In genomic region chr5:78633710-78634109, GRCh38 we compare ENCODE assay signal across 18 cellular contexts. TPM values are rescaled to one million over a fixed set of nuclear protein-coding genes. Genes with fewer than 3 reads are reported as not detected.
DNase-seq lines count a peak whose midpoint lies in the region; ATAC-seq, FAIRE-seq and TF ChIP-seq lines count a peak whose summit lies in the region.
"Had no signal": no experiment of that assay in that cellular context is flagged by ENCODE, and none has a peak within 500 bp of the region (broad histone marks: within the 10 kb centered on the region; RNA-seq: fewer than 3 reads in every experiment).

No MANE protein-coding gene starts in this region.

- H3K4me3 ChIP-seq in H1 (ENCODE audit: extremely low read depth in 1 of 4, insufficient read depth in 2 of 4, low read depth in 3 of 4, low read length in 4 of 4) = no peak overlapping the region
- H3K4me3 ChIP-seq: right atrium auricular region had no signal

- H3K9me3 ChIP-seq in H1 (ENCODE audit: insufficient read depth in 2 of 2, low read depth in 1 of 2, low read length in 1 of 2) (no peaks in the 10 kb centered on the region), H9 (ENCODE audit: control insufficient read depth, low read depth, low read length) (no peaks in the 10 kb centered on the region)
- H3K9me3 ChIP-seq: right atrium auricular region had no signal

- no peak overlapping the region for H2BK15ac ChIP-seq in H1 (ENCODE audit: low read length)
- H2BK15ac ChIP-seq in H9 (ENCODE audit: low read depth, low read length) = no peak overlapping the region

- H3K23ac ChIP-seq in H1 (ENCODE audit: insufficient read length) (no peak overlapping the region), H9 (ENCODE audit: insufficient read length, low read depth, low read length) (no peak overlapping the region)

- TF ChIP-seq POLR2A in H1 (IDR thresholded peaks at IDR 0.05; ENCODE audit: control extremely low read depth in 1 of 2, low read depth in 2 of 2, low read length in 2 of 2) = no peak

- H3K18ac ChIP-seq in H1 (ENCODE audit: extremely low read depth, low read length) (no peak overlapping the region), H9 (ENCODE audit: insufficient read length, low read depth, low read length) (no peak overlapping the region)

- H4K8ac ChIP-seq in H1 (ENCODE audit: extremely low read depth, insufficient read depth, low read length) = no peak overlapping the region
- H4K8ac ChIP-seq in H9 (replicated peaks; ENCODE audit: insufficient read length, low read depth, low read length) = no peak overlapping the region

- CTCF ChIA-PET in H1 (lab: Charles Lee; ENCODE audit: partially characterized antibody) = interaction anchor here (1.6 to 2.9 kb wide), 4 partner anchors 12 to 100 kb away, joined by 6 to 14 read pairs (median 11); no protein-coding TSS in a partner anchor

- no peak for ATAC-seq in GM18520 (IDR thresholded peaks at IDR 0.05; ENCODE audit: unreplicated experiment)
- ATAC-seq: activated T-helper 17 cell treated with anti-CD3 and anti-CD28 coated beads, Interleukin-2, amount 50 U/mL, for 72 hours had no signal

- H3K4ac ChIP-seq in H1 (replicated peaks; ENCODE audit: insufficient read length, low read depth, low read length) (no peak overlapping the region), H9 (ENCODE audit: low read depth, low read length) (no peak overlapping the region)

- no peak for TF ChIP-seq RAD21 in H1 (IDR thresholded peaks at IDR 0.05 in 1 of 2, conservative IDR thresholded peaks at IDR 0.05 in 1 of 2; ENCODE audit: low read depth in 2 of 2, low read length in 2 of 2)

- H3K79me2 ChIP-seq in H1 (ENCODE audit: control insufficient read depth in 1 of 2, insufficient read depth in 2 of 2, low read length in 2 of 2) (peaks cover 0 to 85% of the 10 kb centered on the region in 2 experiments; a peak in 3 of 4 replicates), H9 (ENCODE audit: insufficient read depth, low read length) (peaks cover 34% of the 10 kb centered on the region)

- WGBS in H1 (ENCODE audit: extremely low coverage in 1 of 2, insufficient coverage in 1 of 2, insufficient read length in 1 of 2, insufficient replicate concordance in 2 of 2, low coverage in 1 of 2, low lambda C conversion rate in 2 of 2, missing lambda C conversion rate in 1 of 2), 2 experiments = 79% methylated on average over 2 of the region's 2 CpGs; no CpG with 5 or more reads in 1 of the 2 experiments
- no CpG with 5 or more reads among the region's 2 CpGs for WGBS in H9 (ENCODE audit: extremely low coverage, insufficient read length, low lambda C conversion rate)

- H3K4me2 ChIP-seq in H1 (ENCODE audit: insufficient read depth in 1 of 2, low read depth in 2 of 2, low read length in 2 of 2) (no peak overlapping the region), H9 (ENCODE audit: insufficient read depth, insufficient read length, low read length) (no peak overlapping the region)

- peaks cover 52% of the 10 kb centered on the region for H3K36me3 Mint-ChIP-seq in nephron progenitor cell (ENCODE audit: low read depth)
- peaks cover 38 to 49% (median 40%) of the 10 kb centered on the region in 3 experiments for H3K36me3 Mint-ChIP-seq in H9 (ENCODE audit: insufficient read depth in 1 of 3, low read depth in 3 of 3)
- H3K36me3 Mint-ChIP-seq: immature natural killer cell had no signal

- no peak overlapping the region for H3T11ph ChIP-seq in H9 (ENCODE audit: low read length)

- H3K9ac ChIP-seq in H1 (replicated peaks in 1 of 4; ENCODE audit: extremely low read depth in 1 of 4, low read depth in 3 of 4, low read length in 3 of 4) (no peak overlapping the region), H9 (ENCODE audit: extremely low read depth, insufficient read length, low read length) (no peak overlapping the region)

- H2BK120ac ChIP-seq in H1 (replicated peaks; ENCODE audit: low read depth, low read length) (no peak overlapping the region), H9 (ENCODE audit: low read depth, low read length, poor library complexity, severe bottlenecking) (no peak overlapping the region)

- peak overlapping the region; percentile 21 for H3K4me3 Mint-ChIP-seq in nephron progenitor cell
- H3K4me3 Mint-ChIP-seq in H9 = no peak overlapping the region
- H3K4me3 Mint-ChIP-seq: activated T-helper 17 cell treated with anti-CD3 and anti-CD28 coated beads, Interleukin-2, amount 50 U/mL, for 72 hours; immature natural killer cell; neural crest cell had no signal

- H3K4me1 Mint-ChIP-seq in nephron progenitor cell (peaks cover 100% of the 10 kb centered on the region), H9 (peaks cover 10 to 13% of the 10 kb centered on the region in 2 experiments)
- H3K4me1 Mint-ChIP-seq: activated T-helper 17 cell treated with anti-CD3 and anti-CD28 coated beads, Interleukin-2, amount 50 U/mL, for 72 hours; immature natural killer cell had no signal

- POLR2A ChIA-PET in H1 (lab: Charles Lee; ENCODE audit: partially characterized antibody) = no interaction called here

- 0 out of 2 replicates have a peak overlapping the region, but pooled peaks have one; percentile 3 for H2BK5ac ChIP-seq in H1 (ENCODE audit: low read depth, low read length)
- no peak overlapping the region for H2BK5ac ChIP-seq in H9 (ENCODE audit: insufficient read length, low read length)

- peaks cover 0 to 8% (median 4%) of the 10 kb centered on the region in 4 experiments; a peak in 3 of 7 replicates for H3K4me1 ChIP-seq in H1 (replicated peaks in 1 of 4; ENCODE audit: control insufficient read depth in 3 of 4, insufficient read depth in 4 of 4, low read length in 3 of 4)
- peaks cover 2% of the 10 kb centered on the region; the same call in 1 of the 2 replicates for H3K4me1 ChIP-seq in H9 (ENCODE audit: insufficient read depth, low read length)

- DNase-seq in CD1c-positive myeloid dendritic cell (ENCODE audit: extremely low spot score) (peak; percentile 51), MV-4-11 (lab: John Stamatoyannopoulos, UW) (peak; percentile 14), H1 (ENCODE audit: low read depth in 1 of 2, low spot score in 2 of 2) (no peak), nephron progenitor cell (no peak), ecto neural progenitor cell (ENCODE audit: low spot score) (no peak), H9 (no peak), SW 1271 (lab: John Stamatoyannopoulos, UW) (no peak)
- DNase-seq: amniotic stem cell, DMS 273 treated with DMSO at 0.1 percent for 48 hours, glutamatergic neuron, immature natural killer cell, NCI-H1092 treated with DMSO at 0.1 percent for 48 hours, NCI-H2171 had no signal

- H4K20me1 ChIP-seq in H1 (replicated peaks in 1 of 2; ENCODE audit: control insufficient read depth in 1 of 2, insufficient read depth in 2 of 2, low read length in 2 of 2) (peaks cover 8 to 16% of the 10 kb centered on the region in 2 experiments), H9 (ENCODE audit: control insufficient read depth, insufficient read depth, insufficient read length) (no peaks in the 10 kb centered on the region)

- H4K91ac ChIP-seq in H1 (replicated peaks; ENCODE audit: insufficient read length, low read length) = no peak overlapping the region
- no peak overlapping the region for H4K91ac ChIP-seq in H9 (ENCODE audit: insufficient read length, low read depth, low read length)

- no peaks in the 10 kb centered on the region for H3K27me3 ChIP-seq in H1 (replicated peaks in 1 of 4; ENCODE audit: control insufficient read depth in 3 of 4, extremely low read depth in 1 of 4, insufficient read depth in 3 of 4, low read length in 3 of 4)
- H3K27me3 ChIP-seq in H9 (ENCODE audit: insufficient read depth, low read length) = no peaks in the 10 kb centered on the region
- H3K27me3 ChIP-seq: right atrium auricular region had no signal

- no peak for TF ChIP-seq EP300 in H1 (IDR thresholded peaks at IDR 0.05; ENCODE audit: borderline replicate concordance in 1 of 2, low read depth in 2 of 2, low read length in 2 of 2)

- H2BK20ac ChIP-seq in H1 (ENCODE audit: low read length) (no peak overlapping the region), H9 (ENCODE audit: low read depth, low read length, poor library complexity, severe bottlenecking) (no peak overlapping the region)

- H3K27me3 Mint-ChIP-seq in nephron progenitor cell (ENCODE audit: low read depth, poor library complexity) (peaks cover 4% of the 10 kb centered on the region), H9 (ENCODE audit: low read depth) (no peaks in the 10 kb centered on the region)

- H3K56ac ChIP-seq in H1 (replicated peaks; ENCODE audit: insufficient read length, low read depth, low read length) (no peak overlapping the region), H9 (ENCODE audit: insufficient read length, low read depth, low read length) (no peak overlapping the region)

- H3K9me3 Mint-ChIP-seq in nephron progenitor cell = no peaks in the 10 kb centered on the region
- no peaks in the 10 kb centered on the region for H3K9me3 Mint-ChIP-seq in H9
- H3K9me3 Mint-ChIP-seq: activated T-helper 17 cell treated with anti-CD3 and anti-CD28 coated beads, Interleukin-2, amount 50 U/mL, for 72 hours; immature natural killer cell; neural crest cell had no signal

- no peak overlapping the region for H2AFZ ChIP-seq in H1 (ENCODE audit: low read length)
- H2AFZ ChIP-seq in H9 (ENCODE audit: low read length) = no peak overlapping the region

- H3K27ac ChIP-seq in H1 (ENCODE audit: low read depth, low read length) = no peak overlapping the region; the same call in 1 of the 2 replicates
- H3K27ac ChIP-seq in H9 (ENCODE audit: insufficient read length, low read depth, low read length) = no peak overlapping the region
- H3K27ac ChIP-seq: right atrium auricular region, RWPE1 had no signal

- peaks cover 13% of the 10 kb centered on the region for H3K79me1 ChIP-seq in H1 (ENCODE audit: low read depth, low read length)
- peaks cover 7% of the 10 kb centered on the region for H3K79me1 ChIP-seq in H9 (ENCODE audit: insufficient read depth, low read depth, low read length, poor library complexity, severe bottlenecking)

- no peak overlapping the region for H2AK5ac ChIP-seq in H1 (ENCODE audit: low read depth, low read length)
- H2AK5ac ChIP-seq in H9 (ENCODE audit: insufficient read length, low read length) = no peak overlapping the region

- H2BK12ac ChIP-seq in H1 (ENCODE audit: low read depth, low read length) (no peak overlapping the region), H9 (ENCODE audit: insufficient read length, low read depth, low read length) (no peak overlapping the region)

- TF ChIP-seq CTCF in H1 (IDR thresholded peaks at IDR 0.05; ENCODE audit: control extremely low read depth in 1 of 3, insufficient read depth in 1 of 3, low read depth in 1 of 3, low read length in 3 of 3) = no peak
- no peak for TF ChIP-seq CTCF in nephron progenitor cell (IDR thresholded peaks at IDR 0.05)
- no peak for TF ChIP-seq CTCF in H9 (conservative IDR thresholded peaks at IDR 0.05)

- H4K5ac ChIP-seq in H1 (ENCODE audit: insufficient read length, low read depth, low read length) (no peak overlapping the region), H9 (ENCODE audit: insufficient read length, low read depth, low read length) (no peak overlapping the region)

- H3K14ac ChIP-seq in H1 (ENCODE audit: insufficient read length) = no peak overlapping the region
- no peak overlapping the region for H3K14ac ChIP-seq in H9 (ENCODE audit: insufficient read depth, low read length)

- peak overlapping the region; percentile 99 for H3K27ac Mint-ChIP-seq in nephron progenitor cell
- H3K27ac Mint-ChIP-seq in H9 = no peak overlapping the region; a peak in 1 of 7 replicates
- H3K27ac Mint-ChIP-seq: activated T-helper 17 cell treated with anti-CD3 and anti-CD28 coated beads, Interleukin-2, amount 50 U/mL, for 72 hours; immature natural killer cell had no signal

- H3K36me3 ChIP-seq in H1 (ENCODE audit: control insufficient read depth in 2 of 4, insufficient read depth in 4 of 4, low read length in 3 of 4) = peaks cover 4 to 25% (median 15%) of the 10 kb centered on the region in 4 experiments; a peak in 7 of 8 replicates

- FAIRE-seq in H1 (lab: Jason Lieb, UNC) = no peak

- no peaks in the 10 kb centered on the region for H3K23me2 ChIP-seq in H1 (ENCODE audit: low read depth, low read length)
- H3K23me2 ChIP-seq in H9 (ENCODE audit: insufficient read length, low read depth, low read length, poor library complexity, severe bottlenecking) = no peaks in the 10 kb centered on the region

RNA-seq across cellular contexts. Expression of gene LHFPL2, which starts 14.9 kb away (rescaled TPM):
- total RNA-seq in H1 (2021; fragmentation: NEBNext Ultra II Directional; extraction: Animal tissue kit (Norgen Biotek cat#: 25700)) = 38.0 and 43.0 TPM in 2 replicates
- 9.6 and 14.8 TPM in 2 replicates for polyA plus RNA-seq in H1 (2011; rRNA removed)
- polyA plus RNA-seq in H1 (2011; cell fraction: cytosol; rRNA removed) = 11.6 TPM
- polyA plus RNA-seq in H1 (2011; cell fraction: nucleus; rRNA removed) = 19.5 TPM
- polyA plus RNA-seq in H1 (2012, experiment 1 of 2) = 21.0 to 27.0 TPM (median 25.3 TPM) in 4 replicates
- 3.3 TPM for polyA plus RNA-seq in H1 (2012, experiment 2 of 2)
- polyA plus RNA-seq in H1 (2013, experiment 1 of 2) = 31.3 TPM
- 33.8 TPM for polyA plus RNA-seq in H1 (2013, experiment 2 of 2)
- 27.0 and 33.7 TPM in 2 replicates for polyA minus RNA-seq in H1 (2011; rRNA and poly(A)+ RNA removed)
- polyA minus RNA-seq in H1 (2011; cell fraction: cytosol; rRNA and poly(A)+ RNA removed) = 30.0 TPM
- polyA minus RNA-seq in H1 (2011; cell fraction: nucleus; rRNA and poly(A)+ RNA removed) = 66.1 TPM
- 26.3 and 26.6 TPM in 2 replicates for total RNA-seq in H9 (2021)

Comparison
In these comparisons a context has a peak if more than half of its experiments do, and no peak if none do; other contexts are left out.
1. DNase-seq: peak in CD1c-positive myeloid dendritic cell (single experiment) and MV-4-11 (single experiment); none in H1 (0 of 2), nephron progenitor cell (single experiment), ecto neural progenitor cell (single experiment), H9 (single experiment) and SW 1271 (0 of 2).